In genomic region chr17:17792551-17793377, GRCh38 we compare ENCODE assay signal across 8 cellular contexts. TPM values are rescaled to one million over a fixed set of nuclear protein-coding genes. Genes with fewer than 3 reads are reported as not detected.
A peak's percentile ranks its signal among the peaks of the same experiment; 100 is the strongest.
DNase-seq lines count a peak whose midpoint lies in the region; ATAC-seq and TF ChIP-seq lines count a peak whose summit lies in the region.

No MANE protein-coding gene starts in this region.

- H3K27ac ChIP-seq in gastroesophageal sphincter (peak overlapping the region in 3 of 4 donors; percentile 61 to 73 (median 70)), tibial artery (no peak overlapping the region)

- TF ChIP-seq EP300 in gastroesophageal sphincter (IDR thresholded peaks at IDR 0.05), result no peak

- TF ChIP-seq CTCF in AG10803 (conservative IDR thresholded peaks at IDR 0.05; ENCODE audit: low read length) (no peak), gastroesophageal sphincter (IDR thresholded peaks at IDR 0.05) (no peak), tibial artery (IDR thresholded peaks at IDR 0.05) (no peak)

- H3K4me3 ChIP-seq in AG10803 (ENCODE audit: low read length) (no peak overlapping the region), gastroesophageal sphincter (peak overlapping the region in 1 of 2 donors; percentile 2), tibial artery (no peak overlapping the region)

- H3K4me1 ChIP-seq in gastroesophageal sphincter (peaks cover 0 to 91% (median 25%) of the 10 kb centered on the region in 3 donors), tibial artery (peaks cover 0 to 23% (median 0%) of the 10 kb centered on the region in 4 donors)

- H3K36me3 ChIP-seq in gastroesophageal sphincter, result peaks cover 0 to 48% of the 10 kb centered on the region in 2 donors
- peaks cover 5 to 52% (median 35%) of the 10 kb centered on the region in 3 donors for H3K36me3 ChIP-seq in tibial artery

- TF ChIP-seq POLR2A in gastroesophageal sphincter (IDR thresholded peaks at IDR 0.05), result no peak

- ATAC-seq in HG03460 (IDR thresholded peaks at IDR 0.05; ENCODE audit: unreplicated experiment) (peak; percentile 58), gastroesophageal sphincter (peak; percentile 50), HG03108 (IDR thresholded peaks at IDR 0.05; ENCODE audit: unreplicated experiment) (no peak)

- H3K4me1 Mint-ChIP-seq in activated T-cell treated with anti-CD3 and anti-CD28 coated beads, Interleukin-2, amount 50 U/mL, for 24 hours (ENCODE audit: low read depth), result peaks cover 25% of the 10 kb centered on the region

- peak overlapping the region; percentile 68 for H3K27ac Mint-ChIP-seq in activated T-cell treated with anti-CD3 and anti-CD28 coated beads, Interleukin-2, amount 50 U/mL, for 24 hours

- H3K9me3 ChIP-seq in gastroesophageal sphincter (no peaks in the 10 kb centered on the region), tibial artery (no peaks in the 10 kb centered on the region)

- H3K9me3 Mint-ChIP-seq in activated T-cell treated with anti-CD3 and anti-CD28 coated beads, Interleukin-2, amount 50 U/mL, for 24 hours, result no peaks in the 10 kb centered on the region

- H3K36me3 Mint-ChIP-seq in activated T-cell treated with anti-CD3 and anti-CD28 coated beads, Interleukin-2, amount 50 U/mL, for 24 hours (ENCODE audit: low read depth), result peaks cover 40% of the 10 kb centered on the region

- intact Hi-C loops in tibial artery (cut with DNase I; ENCODE audit: low total_unique reads), result no loop called here

- H3K27me3 ChIP-seq in gastroesophageal sphincter (no peaks in the 10 kb centered on the region), tibial artery (no peaks in the 10 kb centered on the region)

- WGBS in gastroesophageal sphincter (ENCODE audit: low coverage in 1 of 2), 2 donors, result no CpG with 5 or more reads among the region's 38 CpGs

- DNase-seq in AG10803 (ENCODE audit: low read depth) (peak; percentile 51), pulmonary artery endothelial cell (ENCODE audit: low read depth, low spot score) (peak; percentile 29), tibial artery (no peak), SIG-M5 (lab: John Stamatoyannopoulos, UW) (no peak)
- peak; percentile 63 for DNase-seq in activated T-cell treated with anti-CD3 and anti-CD28 coated beads, Interleukin-2, amount 50 U/mL, for 24 hours

- peak overlapping the region; percentile 27 for H3K4me3 Mint-ChIP-seq in activated T-cell treated with anti-CD3 and anti-CD28 coated beads, Interleukin-2, amount 50 U/mL, for 24 hours

- H3K27me3 Mint-ChIP-seq in activated T-cell treated with anti-CD3 and anti-CD28 coated beads, Interleukin-2, amount 50 U/mL, for 24 hours, result no peaks in the 10 kb centered on the region

RNA-seq across cellular contexts. Expression of gene SREBF1, which starts 44.0 kb away (rescaled TPM):
- total RNA-seq in gastroesophageal sphincter (10 to 100 TPM; 16.1 to 90.7 (median 56.1) TPM), pulmonary artery endothelial cell (19.8 and 34.3 TPM in 2 replicates)

Comparison
In these comparisons a context has a peak if more than half of its experiments do, and no peak if none do; other contexts are left out.
1. DNase-seq: peak in AG10803 (single experiment), activated T-cell treated with anti-CD3 and anti-CD28 coated beads, Interleukin-2, amount 50 U/mL, for 24 hours (single experiment) and pulmonary artery endothelial cell (single experiment); none in tibial artery (0 of 2) and SIG-M5 (single experiment).
2. H3K27ac ChIP-seq: peak in gastroesophageal sphincter (3 of 4); none in tibial artery (0 of 2).